In genomic region chr11:2196970-2197770, GRCh38 we compare ENCODE assay signal across 8 cellular contexts. TPM values are rescaled to one million over a fixed set of nuclear protein-coding genes. Genes with fewer than 3 reads are reported as not detected.
A peak's percentile ranks its signal among the peaks of the same experiment; 100 is the strongest.
DNase-seq lines count a peak whose midpoint lies in the region; ATAC-seq and TF ChIP-seq lines count a peak whose summit lies in the region.

No MANE protein-coding gene starts in this region.

- H3K4me1 Mint-ChIP-seq in Caco-2 (ENCODE audit: low read depth, unreplicated experiment): peaks cover 31% of the 10 kb centered on the region
- H3K4me1 Mint-ChIP-seq in activated T-cell treated with anti-CD3 and anti-CD28 coated beads, Interleukin-2, amount 50 U/mL, for 4 hours (ENCODE audit: low read depth): peaks cover 10% of the 10 kb centered on the region
- peaks cover 10% of the 10 kb centered on the region for H3K4me1 Mint-ChIP-seq in neural crest cell
- H3K4me1 Mint-ChIP-seq in stimulated activated naive CD8-positive, alpha-beta T cell treated with anti-CD3 and anti-CD28 coated beads, Interleukin-15, amount 100 ng/mL, for 72 hours: peaks cover 14% of the 10 kb centered on the region

- no peaks in the 10 kb centered on the region for H3K9me3 ChIP-seq in Caco-2

- H3K4me3 ChIP-seq in Caco-2 (ENCODE audit: low read depth, low read length): no peak overlapping the region

- H3K27ac Mint-ChIP-seq in Caco-2 (ENCODE audit: unreplicated experiment): peak overlapping the region; percentile 51
- no peak overlapping the region for H3K27ac Mint-ChIP-seq in neural crest cell (ENCODE audit: unreplicated experiment)
- H3K27ac Mint-ChIP-seq in stimulated activated naive CD8-positive, alpha-beta T cell treated with anti-CD3 and anti-CD28 coated beads, Interleukin-15, amount 100 ng/mL, for 72 hours: no peak overlapping the region

- no peaks in the 10 kb centered on the region for H3K27me3 ChIP-seq in Caco-2 (replicated peaks; ENCODE audit: control insufficient read depth, insufficient read depth, low read length)

- H3K4me3 Mint-ChIP-seq in Caco-2 (ENCODE audit: unreplicated experiment) (no peak overlapping the region), neural crest cell (no peak overlapping the region)
- no peak overlapping the region for H3K4me3 Mint-ChIP-seq in activated T-cell treated with anti-CD3 and anti-CD28 coated beads, Interleukin-2, amount 50 U/mL, for 4 hours
- H3K4me3 Mint-ChIP-seq in stimulated activated naive CD8-positive, alpha-beta T cell treated with anti-CD3 and anti-CD28 coated beads, Interleukin-15, amount 100 ng/mL, for 72 hours: no peak overlapping the region

- H3K4me1 ChIP-seq in Caco-2: peaks cover 37% of the 10 kb centered on the region

- peak; percentile 92 to 97 for DNase-seq in Caco-2
- peak in 59 of 76 experiments; percentile 4 to 76 (median 46) for DNase-seq in HUDEP-2 (lab: John Stamatoyannopoulos, UW; ENCODE audit: unreplicated experiment in 76 of 76)
- peak; percentile 1 for DNase-seq in OCI-M2 (lab: John Stamatoyannopoulos, UW; ENCODE audit: unreplicated experiment)
- DNase-seq in activated T-cell treated with anti-CD3 and anti-CD28 coated beads, Interleukin-2, amount 50 U/mL, for 4 hours: peak; percentile 67
- peak; percentile 29 for DNase-seq in fibroblast of gingiva (ENCODE audit: low read depth)
- peak; percentile 78 for DNase-seq in neural crest cell (ENCODE audit: low read depth, low spot score)
- DNase-seq in stimulated activated naive CD8-positive, alpha-beta T cell treated with anti-CD3 and anti-CD28 coated beads, Interleukin-15, amount 100 ng/mL, for 72 hours: peak; percentile 66 to 75
- no peak for DNase-seq in GF-D8 (lab: John Stamatoyannopoulos, UW)

- H3K27me3 Mint-ChIP-seq in Caco-2 (ENCODE audit: insufficient read depth, unreplicated experiment) (peaks cover 7% of the 10 kb centered on the region), neural crest cell (ENCODE audit: low read depth) (peaks cover 12% of the 10 kb centered on the region)
- H3K27me3 Mint-ChIP-seq in activated T-cell treated with anti-CD3 and anti-CD28 coated beads, Interleukin-2, amount 50 U/mL, for 4 hours (ENCODE audit: low read depth): peaks cover 7% of the 10 kb centered on the region
- peaks cover 20% of the 10 kb centered on the region for H3K27me3 Mint-ChIP-seq in stimulated activated naive CD8-positive, alpha-beta T cell treated with anti-CD3 and anti-CD28 coated beads, Interleukin-15, amount 100 ng/mL, for 72 hours

- intact Hi-C loops in Caco-2 (cut with micrococcal nuclease; ENCODE audit: unreplicated experiment): loop anchor here (1.0 to 2.0 kb wide), 7 partner anchors 8 to 222 kb away; partner anchors contain the start of gene ASCL2

- H3K36me3 Mint-ChIP-seq in Caco-2 (ENCODE audit: insufficient read depth, unreplicated experiment) (peaks cover 20% of the 10 kb centered on the region), neural crest cell (ENCODE audit: low read depth) (no peaks in the 10 kb centered on the region)
- H3K36me3 Mint-ChIP-seq in activated T-cell treated with anti-CD3 and anti-CD28 coated beads, Interleukin-2, amount 50 U/mL, for 4 hours (ENCODE audit: insufficient read depth): no peaks in the 10 kb centered on the region

- ATAC-seq in activated T-cell treated with anti-CD3 and anti-CD28 coated beads, Interleukin-2, amount 50 U/mL, for 4 hours: peak; percentile 81 to 91
- ATAC-seq in stimulated activated naive CD8-positive, alpha-beta T cell treated with anti-CD3 and anti-CD28 coated beads, Interleukin-15, amount 100 ng/mL, for 72 hours: peak; percentile 79

- CTCF ChIA-PET in Caco-2 (lab: Charles Lee): interaction anchor here (0.5 to 4.1 kb wide), 18 partner anchors 9 to 223 kb away, joined by 3 to 68 read pairs (median 4); partner anchors contain the start of genes C11orf21, CD81, TSPAN32 and TSSC4

- TF ChIP-seq CTCF in Caco-2 (IDR thresholded peaks at IDR 0.05; ENCODE audit: insufficient read depth in 1 of 2, low read depth in 1 of 2, low read length in 1 of 2, severe bottlenecking in 1 of 2, unreplicated experiment in 1 of 2) (peak; percentile 98 to 99), neural crest cell (conservative IDR thresholded peaks at IDR 0.05) (peak; percentile 88)

- POLR2A ChIA-PET in Caco-2 (lab: Charles Lee): interaction anchor here (0.6 to 0.9 kb wide), 2 partner anchors 47 to 102 kb away, joined by 3 read pairs; no protein-coding TSS in a partner anchor

- no TSS peak for BruUV-seq in Caco-2 (replicated peaks; lab: Mats Ljungman, UMichigan)

- no peaks in the 10 kb centered on the region for H3K36me3 ChIP-seq in Caco-2 (ENCODE audit: control insufficient read depth, insufficient read depth, low read length)

- H3K9me3 Mint-ChIP-seq in Caco-2 (ENCODE audit: unreplicated experiment) (peaks cover 10% of the 10 kb centered on the region), neural crest cell (peaks cover 3% of the 10 kb centered on the region)
- peaks cover 9% of the 10 kb centered on the region for H3K9me3 Mint-ChIP-seq in activated T-cell treated with anti-CD3 and anti-CD28 coated beads, Interleukin-2, amount 50 U/mL, for 4 hours
- H3K9me3 Mint-ChIP-seq in stimulated activated naive CD8-positive, alpha-beta T cell treated with anti-CD3 and anti-CD28 coated beads, Interleukin-15, amount 100 ng/mL, for 72 hours: peaks cover 0 to 5% of the 10 kb centered on the region in 2 donors

RNA-seq across cellular contexts. Expression of gene TH, which starts 25.6 kb away (rescaled TPM):
- total RNA-seq in Caco-2 (2022) (not detected in 2 replicates), neural crest cell (0.61 and 0.68 TPM in 2 replicates)
- total RNA-seq in activated T-cell treated with anti-CD3 and anti-CD28 coated beads, Interleukin-2, amount 50 U/mL, for 4 hours: not detected

RNA-seq across cellular contexts. Expression of gene INS, which starts 36.2 kb away (rescaled TPM):
- not detected in 2 replicates for total RNA-seq in Caco-2 (2022)
- not detected for total RNA-seq in activated T-cell treated with anti-CD3 and anti-CD28 coated beads, Interleukin-2, amount 50 U/mL, for 4 hours
- total RNA-seq in neural crest cell: not detected in 2 replicates

RNA-seq across cellular contexts. Expression of gene IGF2, which starts 58.0 kb away (rescaled TPM):
- total RNA-seq in Caco-2 (2022) (1,375 and 1,397 TPM in 2 replicates), neural crest cell (19.0 and 20.1 TPM in 2 replicates)
- 10 to 100 TPM in 1 of 3 donors, 1 to 10 TPM in 2; 4.6 to 12.5 (median 5.7) TPM for total RNA-seq in activated T-cell treated with anti-CD3 and anti-CD28 coated beads, Interleukin-2, amount 50 U/mL, for 4 hours

Comparison
In these comparisons a context has a peak if more than half of its experiments do, and no peak if none do; other contexts are left out.
1. RNA of gene IGF2, which starts 58.0 kb away (total RNA-seq): 1,375 to 1,397 TPM in Caco-2; 19.0 to 20.1 TPM in neural crest cell and 4.6 to 12.5 TPM in activated T-cell treated with anti-CD3 and anti-CD28 coated beads, Interleukin-2, amount 50 U/mL, for 4 hours; every median in the first group is over 10 times any median in the second.